Comparison of ENCODE assay signal across 8 cellular contexts in genomic region chr11:128451651-128452470, GRCh38.
DNase-seq lines count a peak whose midpoint lies in the region; ATAC-seq and TF ChIP-seq lines count a peak whose summit lies in the region.

No MANE protein-coding gene starts in this region.

- H3K9me3 ChIP-seq in esophagus muscularis mucosa (no peaks in the 10 kb centered on the region), osteoblast (ENCODE audit: low read depth, low read length) (no peaks in the 10 kb centered on the region)

- H3K4me3 ChIP-seq in esophagus muscularis mucosa (peak overlapping the region; percentile 19 to 42 (median 34)), osteoblast (ENCODE audit: insufficient read depth, low read length) (peak overlapping the region; percentile 60)

- H3K79me2 ChIP-seq in osteoblast (ENCODE audit: insufficient read depth, low read length): no peaks in the 10 kb centered on the region

- no peak for TF ChIP-seq POLR2A in esophagus muscularis mucosa (IDR thresholded peaks at IDR 0.05; ENCODE audit: low read depth)

- H4K20me1 ChIP-seq in osteoblast (ENCODE audit: insufficient read depth, low read length): no peaks in the 10 kb centered on the region

- peaks cover 19 to 32% (median 29%) of the 10 kb centered on the region in 4 donors for H3K4me1 ChIP-seq in esophagus muscularis mucosa
- peaks cover 32% of the 10 kb centered on the region for H3K4me1 ChIP-seq in osteoblast (ENCODE audit: insufficient read depth, low read length)

- H3K27ac ChIP-seq in esophagus muscularis mucosa (replicated peaks in 1 of 4): peak overlapping the region; percentile 30 to 60 (median 56)
- H3K27ac ChIP-seq in osteoblast (ENCODE audit: low read depth, low read length): peak overlapping the region; percentile 41

- TF ChIP-seq CTCF in esophagus muscularis mucosa (IDR thresholded peaks at IDR 0.05): no peak
- TF ChIP-seq CTCF in osteoblast (IDR thresholded peaks at IDR 0.05; ENCODE audit: extremely low read depth, low read depth, low read length): no peak

- DNase-seq in COLO668 (lab: John Stamatoyannopoulos, UW; ENCODE audit: unreplicated experiment) (peak; percentile 78), NCI-H748 (lab: John Stamatoyannopoulos, UW; ENCODE audit: unreplicated experiment) (peak; percentile 93), esophagus muscularis mucosa (ENCODE audit: extremely low spot score) (no peak), osteoblast (ENCODE audit: insufficient read length, low spot score, missing footprints) (peak; percentile 29), NCI-H2107 treated with DMSO at 0.1 percent for 48 hours (lab: John Stamatoyannopoulos, UW; ENCODE audit: unreplicated experiment) (no peak)
- no peak for DNase-seq in central memory CD4-positive, alpha-beta T cell
- DNase-seq in activated CD8-positive, alpha-beta memory T cell treated with anti-CD3 and anti-CD28 coated beads, Interleukin-2, amount 50 U/mL, for 4 hours: no peak

- WGBS in esophagus muscularis mucosa: 70% methylated on average over 26 of the region's 26 CpGs

- intact Hi-C loops in esophagus muscularis mucosa (cut with DNase I): no loop called here

- no peaks in the 10 kb centered on the region for H3K27me3 ChIP-seq in esophagus muscularis mucosa
- no peaks in the 10 kb centered on the region for H3K27me3 ChIP-seq in osteoblast (ENCODE audit: insufficient read depth, low read length)

- TF ChIP-seq EP300 in esophagus muscularis mucosa (IDR thresholded peaks at IDR 0.05): no peak

- H2AFZ ChIP-seq in osteoblast (ENCODE audit: low read length): peak overlapping the region; percentile 34

- H3K4me2 ChIP-seq in osteoblast (ENCODE audit: insufficient read depth, low read length): peak overlapping the region; percentile 73

- no peak for ATAC-seq in HG03097 (IDR thresholded peaks at IDR 0.05; ENCODE audit: low FRiP score, unreplicated experiment)

- H3K36me3 ChIP-seq in esophagus muscularis mucosa (peaks cover 0 to 7% (median under 1%) of the 10 kb centered on the region in 4 donors), osteoblast (ENCODE audit: insufficient read depth, low read length) (peaks cover 7% of the 10 kb centered on the region)

Comparison
In these comparisons a context has a peak if more than half of its experiments do, and no peak if none do; other contexts are left out.
1. DNase-seq: peak in COLO668 (single experiment), NCI-H748 (single experiment) and osteoblast (single experiment); none in esophagus muscularis mucosa (single experiment), central memory CD4-positive, alpha-beta T cell (single experiment), NCI-H2107 treated with DMSO at 0.1 percent for 48 hours (single experiment) and activated CD8-positive, alpha-beta memory T cell treated with anti-CD3 and anti-CD28 coated beads, Interleukin-2, amount 50 U/mL, for 4 hours (single experiment).